15 cellular contexts compared by ENCODE assay signal in genomic region chr16:66752958-66753357, GRCh38. TPM values are rescaled to one million over a fixed set of nuclear protein-coding genes. Genes with fewer than 3 reads are reported as not detected.
DNase-seq lines count a peak whose midpoint lies in the region; ATAC-seq and TF ChIP-seq lines count a peak whose summit lies in the region.
"Had no signal": no experiment of that assay in that cellular context is flagged by ENCODE, and none has a peak within 500 bp of the region (broad histone marks: within the 10 kb centered on the region; RNA-seq: fewer than 3 reads in every experiment).

No MANE protein-coding gene starts in this region.

- peaks cover 39% of the 10 kb centered on the region for H3K79me2 ChIP-seq in GM23248 (ENCODE audit: insufficient read depth)

- H3K27me3 ChIP-seq in GM23248 (replicated peaks; ENCODE audit: insufficient read depth) (no peaks in the 10 kb centered on the region), left lung (no peaks in the 10 kb centered on the region), upper lobe of right lung (no peaks in the 10 kb centered on the region)
- H3K27me3 ChIP-seq: SJCRH30 had no signal

- H3K27ac ChIP-seq in GM23248 (no peak overlapping the region), left lung (peak overlapping the region; percentile 14 to 88), upper lobe of right lung (peak overlapping the region; percentile 92), coronary artery (no peak overlapping the region)
- H3K27ac ChIP-seq: KMS-11, PC-9, SJCRH30 had no signal

- no peaks in the 10 kb centered on the region for H3K9me2 ChIP-seq in GM23248 (ENCODE audit: insufficient read depth)

- H3K36me3 ChIP-seq in GM23248 (ENCODE audit: low read depth) = peaks cover 10% of the 10 kb centered on the region; the same call in 1 of the 2 replicates
- peaks cover 0 to 14% of the 10 kb centered on the region in 2 donors for H3K36me3 ChIP-seq in left lung
- H3K36me3 ChIP-seq in upper lobe of right lung = peaks cover 14% of the 10 kb centered on the region

- H3K36me3 Mint-ChIP-seq in IgD-negative memory B cell = peaks cover 3% of the 10 kb centered on the region

- H3K4me1 ChIP-seq in GM23248 (ENCODE audit: insufficient read depth) (peaks cover 16% of the 10 kb centered on the region), left lung (peaks cover 20 to 36% of the 10 kb centered on the region in 2 donors), upper lobe of right lung (peaks cover 24% of the 10 kb centered on the region)

- ATAC-seq in left lung (no peak), upper lobe of right lung (no peak), GM18511 (IDR thresholded peaks at IDR 0.05; ENCODE audit: unreplicated experiment) (no peak)

- no peaks in the 10 kb centered on the region for H3F3A ChIP-seq in GM23248 (ENCODE audit: insufficient read depth)

- H3K4me3 ChIP-seq in GM23248 (no peak overlapping the region), left lung (no peak overlapping the region), upper lobe of right lung (no peak overlapping the region), coronary artery (no peak overlapping the region)
- H3K4me3 ChIP-seq: HAP-1, SJCRH30 had no signal

- intact Hi-C loops in left lung (cut with DNase I) (no loop called here), upper lobe of right lung (cut with DNase I) (no loop called here)

- H3K9ac ChIP-seq in GM23248 = no peak overlapping the region
- H3K9ac ChIP-seq: KMS-11 had no signal

- H3K4me1 Mint-ChIP-seq in IgD-negative memory B cell = peaks cover 17 to 27% (median 22%) of the 10 kb centered on the region in 3 donors

- TF ChIP-seq CTCF in left lung (IDR thresholded peaks at IDR 0.05) = no peak
- no peak for TF ChIP-seq CTCF in upper lobe of right lung (IDR thresholded peaks at IDR 0.05)
- TF ChIP-seq CTCF in coronary artery (IDR thresholded peaks at IDR 0.05) = no peak

- peak overlapping the region in 1 of 3 donors; percentile 67 for H3K27ac Mint-ChIP-seq in IgD-negative memory B cell

- H2AFZ ChIP-seq in GM23248 = peak overlapping the region; percentile 93; the same call in 1 of the 2 replicates

- H3K27me3 Mint-ChIP-seq in IgD-negative memory B cell = peaks cover 1% of the 10 kb centered on the region

- H3K9me3 ChIP-seq in GM23248 (ENCODE audit: low read depth) = no peaks in the 10 kb centered on the region
- H3K9me3 ChIP-seq in left lung = no peaks in the 10 kb centered on the region
- no peaks in the 10 kb centered on the region for H3K9me3 ChIP-seq in upper lobe of right lung
- H3K9me3 ChIP-seq: SJCRH30 had no signal

- no peaks in the 10 kb centered on the region for H4K20me1 ChIP-seq in GM23248 (ENCODE audit: insufficient read depth)

- H3K4me3 Mint-ChIP-seq in IgD-negative memory B cell = peak overlapping the region in 3 of 4 donors; percentile 16 to 90 (median 74)

- DNase-seq in GM23248 = no peak
- DNase-seq in left lung = no peak
- no peak for DNase-seq in upper lobe of right lung
- DNase-seq in COLO668 (lab: John Stamatoyannopoulos, UW; ENCODE audit: unreplicated experiment) = no peak
- DNase-seq in coronary artery (ENCODE audit: low spot score) = no peak
- DNase-seq: GDM1, NCI-H187 treated with DMSO at 0.1 percent for 48 hours, NCI-H526, PC-9, SJCRH30 had no signal

- 96 to 100% methylated on average over 2 of the region's 2 CpGs for WGBS in GM23248 (ENCODE audit: low coverage in 1 of 2, low lambda C conversion rate in 2 of 2, missing lambda C conversion rate in 2 of 2), 2 experiments

- in situ Hi-C loops in GM23248 (cut with MboI) = no loop called here

- no peak overlapping the region for H3K4me2 ChIP-seq in GM23248 (ENCODE audit: unreplicated experiment)

- no peaks in the 10 kb centered on the region for H3K9me3 Mint-ChIP-seq in IgD-negative memory B cell

RNA-seq across cellular contexts. Expression of gene DYNC1LI2, which starts 1.5 kb away (rescaled TPM):
- total RNA-seq in GM23248 (2014; rRNA removed; shearing (Covaris generic)) = 80.6 and 89.2 TPM in 2 replicates
- polyA plus RNA-seq in GM23248 (2016; fragmentation: Nextera tagmentation; extraction: Ambion mirVana) = 173 TPM in 2 replicates
- polyA plus RNA-seq in IgD-negative memory B cell = 29.4 TPM
- total RNA-seq in left lung = 100 to 1,000 TPM; 118 to 141 TPM
- 122 TPM for total RNA-seq in upper lobe of right lung

RNA-seq across cellular contexts. Expression of gene TERB1, which starts 48.4 kb away (rescaled TPM):
- total RNA-seq in GM23248 (2014; rRNA removed; shearing (Covaris generic)) = not detected in 2 replicates
- not detected in 2 replicates for polyA plus RNA-seq in GM23248 (2016; fragmentation: Nextera tagmentation; extraction: Ambion mirVana)
- not detected for polyA plus RNA-seq in IgD-negative memory B cell
- not detected for total RNA-seq in left lung
- total RNA-seq in upper lobe of right lung = 0.26 TPM
- total RNA-seq: PC-9, SJCRH30 had no signal
- polyA plus RNA-seq: AG04450 had no signal

RNA-seq across cellular contexts. Expression of gene CMTM4, which starts 56.4 kb away (rescaled TPM):
- 19.5 and 21.1 TPM in 2 replicates for total RNA-seq in GM23248 (2014; rRNA removed; shearing (Covaris generic))
- polyA plus RNA-seq in GM23248 (2016; fragmentation: Nextera tagmentation; extraction: Ambion mirVana) (3.2 and 3.5 TPM in 2 replicates), IgD-negative memory B cell (0.19 TPM)
- total RNA-seq in left lung (10 to 100 TPM; 64.0 to 72.3 TPM), upper lobe of right lung (58.0 TPM)

Comparison
In these comparisons a context has a peak if more than half of its experiments do, and no peak if none do; other contexts are left out.
1. H3K27ac ChIP-seq: peak in left lung (2 of 2) and upper lobe of right lung (single experiment); none in GM23248 (single experiment) and coronary artery (0 of 2).